In the genomic region with DNA sequence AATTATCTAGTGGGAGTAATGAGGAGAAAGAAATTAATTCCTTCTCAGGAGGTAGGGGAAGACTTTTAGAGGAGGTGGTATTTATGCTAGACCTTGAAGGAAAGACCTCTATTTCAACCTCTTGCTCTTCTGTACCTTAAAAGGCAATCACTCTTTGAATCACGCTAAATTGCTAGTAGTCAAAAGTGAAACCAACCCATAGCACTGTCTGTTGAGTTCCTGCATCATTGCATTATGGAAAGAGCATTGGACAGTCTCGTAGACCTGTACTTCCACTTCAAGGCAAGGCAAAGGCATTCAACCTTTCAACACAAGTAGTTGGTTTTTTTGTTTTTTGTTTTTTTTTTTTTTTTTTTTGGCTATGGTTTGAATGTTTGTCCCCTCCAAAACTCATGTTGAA, we compare ENCODE assay signal across 23 cellular contexts.
DNase-seq lines count a peak whose midpoint lies in the region; TF ChIP-seq lines count a peak whose summit lies in the region.
"Had no signal": no experiment of that assay in that cellular context is flagged by ENCODE, and none has a peak within 500 bp of the region (broad histone marks: within the 10 kb centered on the region; RNA-seq: fewer than 3 reads in every experiment).

No MANE protein-coding gene starts in this region.

- no peak for TF ChIP-seq POLR2A in testis (IDR thresholded peaks at IDR 0.05)

- no peak overlapping the region for H2AFZ ChIP-seq in mammary epithelial cell (ENCODE audit: low read depth, low read length)
- H2AFZ ChIP-seq in MM.1S (ENCODE audit: low read length) = no peak overlapping the region

- peaks cover 1% of the 10 kb centered on the region for H3K27me3 ChIP-seq in mammary epithelial cell (ENCODE audit: insufficient read depth, low read length)
- no peaks in the 10 kb centered on the region for H3K27me3 ChIP-seq in MM.1S (replicated peaks; ENCODE audit: insufficient read depth, low read length)
- no peaks in the 10 kb centered on the region for H3K27me3 ChIP-seq in testis

- H3K79me2 ChIP-seq in mammary epithelial cell (ENCODE audit: insufficient read depth, low read length) (no peaks in the 10 kb centered on the region), MM.1S (ENCODE audit: low read length) (no peaks in the 10 kb centered on the region)

- H3K27ac Mint-ChIP-seq in MCF 10A (ENCODE audit: low read depth, unreplicated experiment) = no peak overlapping the region
- H3K27ac Mint-ChIP-seq in Calu3 (ENCODE audit: unreplicated experiment) = no peak overlapping the region
- H3K27ac Mint-ChIP-seq: CD8-positive, alpha-beta memory T cell; T-cell had no signal

- dilution Hi-C loops in mammary epithelial cell (cut with HindIII; ENCODE audit: low sequenced_read_pairs) = no loop called here

- H3K36me3 ChIP-seq in mammary epithelial cell (ENCODE audit: insufficient read depth, low read length) (no peaks in the 10 kb centered on the region), MM.1S (replicated peaks; ENCODE audit: insufficient read depth, low read length) (no peaks in the 10 kb centered on the region), testis (ENCODE audit: low read depth, missing control alignments) (no peaks in the 10 kb centered on the region)

- H3K27me3 Mint-ChIP-seq in MCF 10A (ENCODE audit: insufficient read depth, unreplicated experiment) (no peaks in the 10 kb centered on the region), Calu3 (ENCODE audit: unreplicated experiment) (no peaks in the 10 kb centered on the region)

- no TSS peak for BruUV-seq in MCF 10A (replicated peaks; lab: Mats Ljungman, UMichigan)
- no TSS peak for BruUV-seq in mammary epithelial cell (replicated peaks; lab: Mats Ljungman, UMichigan)
- BruUV-seq in Calu3 (replicated peaks; lab: Mats Ljungman, UMichigan) = no TSS peak

- TF ChIP-seq CTCF in MCF 10A (IDR thresholded peaks at IDR 0.05; ENCODE audit: unreplicated experiment) = no peak
- no peak for TF ChIP-seq CTCF in mammary epithelial cell (conservative IDR thresholded peaks at IDR 0.05 in 1 of 2, IDR thresholded peaks at IDR 0.05 in 1 of 2; ENCODE audit: extremely low read depth in 1 of 2, insufficient read depth in 1 of 2, low read depth in 1 of 2, low read length in 2 of 2)
- no peak for TF ChIP-seq CTCF in MM.1S (IDR thresholded peaks at IDR 0.05; ENCODE audit: low read length)
- no peak for TF ChIP-seq CTCF in WI38 (IDR thresholded peaks at IDR 0.05; ENCODE audit: low read depth, low read length)
- no peak for TF ChIP-seq CTCF in Calu3 (IDR thresholded peaks at IDR 0.05; ENCODE audit: unreplicated experiment)
- no peak for TF ChIP-seq CTCF in testis (IDR thresholded peaks at IDR 0.05)

- H3K4me2 ChIP-seq in mammary epithelial cell (ENCODE audit: insufficient read depth, low read depth, low read length) (no peak overlapping the region), MM.1S (ENCODE audit: low read depth, low read length) (peak overlapping the region; percentile 0; the same call in 1 of the 2 replicates)
- H3K4me2 ChIP-seq: A549, SK-N-SH had no signal

- H3K9me3 Mint-ChIP-seq in MCF 10A (ENCODE audit: unreplicated experiment) (no peaks in the 10 kb centered on the region), Calu3 (ENCODE audit: low read depth, unreplicated experiment) (no peaks in the 10 kb centered on the region)
- H3K9me3 Mint-ChIP-seq: CD8-positive, alpha-beta memory T cell; T-cell had no signal

- no peak overlapping the region for H3K9ac ChIP-seq in mammary epithelial cell (ENCODE audit: insufficient read depth, low read length)
- no peak overlapping the region for H3K9ac ChIP-seq in MM.1S (ENCODE audit: low read length)
- H3K9ac ChIP-seq: SK-N-SH had no signal

- in situ Hi-C loops in mammary epithelial cell (cut with MboI; ENCODE audit: low sequenced_read_pairs in 2 of 2) = no loop called here

- H3K27ac ChIP-seq in mammary epithelial cell (ENCODE audit: insufficient read depth, low read depth, low read length) (no peak overlapping the region), MM.1S (ENCODE audit: low read length) (no peak overlapping the region), testis (no peak overlapping the region)
- H3K27ac ChIP-seq: A549 had no signal

- H3F3A ChIP-seq in MM.1S (ENCODE audit: insufficient read depth, low read length) = no peaks in the 10 kb centered on the region

- POLR2A ChIA-PET in MCF 10A (lab: Yijun Ruan, JAX) (no interaction called here), HEK293T (lab: Yijun Ruan, JAX) (no interaction called here)

- H3K4me1 ChIP-seq in mammary epithelial cell (ENCODE audit: insufficient read depth, low read length) = no peaks in the 10 kb centered on the region
- H3K4me1 ChIP-seq in MM.1S (ENCODE audit: low read length) = peaks cover 12% of the 10 kb centered on the region
- no peaks in the 10 kb centered on the region for H3K4me1 ChIP-seq in testis
- H3K4me1 ChIP-seq: A549 had no signal

- H3K36me3 Mint-ChIP-seq in MCF 10A (ENCODE audit: insufficient read depth, unreplicated experiment) = no peaks in the 10 kb centered on the region
- H3K36me3 Mint-ChIP-seq in Calu3 (ENCODE audit: insufficient read depth, unreplicated experiment) = no peaks in the 10 kb centered on the region
- H3K36me3 Mint-ChIP-seq: CD8-positive, alpha-beta memory T cell; T-cell had no signal

- peak; percentile 6 for DNase-seq in MCF 10A (ENCODE audit: unreplicated experiment)
- DNase-seq in mammary epithelial cell = no peak
- DNase-seq in MM.1S = peak; percentile 37
- no peak for DNase-seq in HEK293T (ENCODE audit: extremely low spot score)
- no peak for DNase-seq in NCI-H2196 treated with DMSO at 0.1 percent for 48 hours (lab: John Stamatoyannopoulos, UW; ENCODE audit: unreplicated experiment)
- no peak for DNase-seq in Calu3
- DNase-seq in testis = no peak
- DNase-seq: C1 segment of cervical spinal cord; CD8-positive, alpha-beta memory T cell; DMS79 treated with DMSO at 0.1 percent for 48 hours; GDM1; KG1; NCI-H1048; NCI-H1436 treated with DMSO at 0.1 percent for 48 hours; NCI-H2081; NCI-H2171 treated with DMSO at 0.1 percent for 48 hours; NCI-H446 treated with DMSO at 0.1 percent for 48 hours; NCI-H69; SHP77 treated with DMSO at 0.1 percent for 48 hours; SK-N-SH; T-cell had no signal

- H4K20me1 ChIP-seq in mammary epithelial cell (ENCODE audit: insufficient read depth, low read length) (no peaks in the 10 kb centered on the region), MM.1S (ENCODE audit: insufficient read depth, low read length) (no peaks in the 10 kb centered on the region)

- H3K9me3 ChIP-seq in mammary epithelial cell (replicated peaks; ENCODE audit: insufficient read depth, low read length) = no peaks in the 10 kb centered on the region
- H3K9me3 ChIP-seq in MM.1S (replicated peaks; ENCODE audit: insufficient read depth, low read length) = no peaks in the 10 kb centered on the region
- H3K9me3 ChIP-seq in testis = no peaks in the 10 kb centered on the region
- H3K9me3 ChIP-seq: A549, SK-N-SH had no signal

- H3K9me2 ChIP-seq in MM.1S (replicated peaks; ENCODE audit: insufficient read depth, low read length) = no peaks in the 10 kb centered on the region
- H3K9me2 ChIP-seq: SK-N-SH had no signal

- intact Hi-C loops in MCF 10A (cut with micrococcal nuclease) = no loop called here
- intact Hi-C loops in mammary epithelial cell (cut with micrococcal nuclease) = no loop called here
- intact Hi-C loops in Calu3 (cut with micrococcal nuclease; ENCODE audit: unreplicated experiment) = no loop called here
- intact Hi-C loops in testis (cut with DNase I; ENCODE audit: low total_unique reads) = no loop called here

- WGBS in mammary epithelial cell (ENCODE audit: low coverage, missing lambda C conversion rate) = 94% methylated on average over 2 of the region's 2 CpGs
- 85 to 88% methylated on average over 2 of the region's 2 CpGs for WGBS in testis, 2 donors

- H3K4me3 Mint-ChIP-seq in MCF 10A (ENCODE audit: unreplicated experiment) = no peak overlapping the region
- no peak overlapping the region for H3K4me3 Mint-ChIP-seq in Calu3 (ENCODE audit: low read depth, unreplicated experiment)
- H3K4me3 Mint-ChIP-seq: CD8-positive, alpha-beta memory T cell; T-cell had no signal

- CTCF ChIA-PET in MCF 10A (lab: Yijun Ruan, JAX) (no interaction called here), mammary epithelial cell (lab: Charles Lee; ENCODE audit: low non-redundant PET) (no interaction called here), HEK293T (lab: Yijun Ruan, JAX) (no interaction called here), Calu3 (lab: Charles Lee) (interaction anchor here (0.7 kb wide), 1 partner anchor 690 kb away, joined by 7 read pairs; no protein-coding TSS in a partner anchor)

- no peak overlapping the region for H3K4me3 ChIP-seq in mammary epithelial cell (replicated peaks in 1 of 3; ENCODE audit: insufficient read depth in 1 of 3, low read depth in 2 of 3, low read length in 3 of 3)
- H3K4me3 ChIP-seq in MM.1S (ENCODE audit: low read length) = no peak overlapping the region
- H3K4me3 ChIP-seq in WI38 (ENCODE audit: low read depth, low read length) = peak overlapping the region; percentile 15; the same call in 1 of the 2 replicates
- no peak overlapping the region for H3K4me3 ChIP-seq in testis
- H3K4me3 ChIP-seq: A549 had no signal

- H3K4me1 Mint-ChIP-seq in MCF 10A (ENCODE audit: insufficient read depth, unreplicated experiment) = no peaks in the 10 kb centered on the region
- H3K4me1 Mint-ChIP-seq in Calu3 (ENCODE audit: low read depth, unreplicated experiment) = no peaks in the 10 kb centered on the region

TF ChIP-seq in HEK293T, 16 proteins besides CTCF, POLR2A, EP300 and RAD21 (continues in another document):
- no peak for TF ChIP-seq TARDBP (IDR thresholded peaks at IDR 0.05)
- no peak for TF ChIP-seq HDGF (IDR thresholded peaks at IDR 0.05; ENCODE audit: borderline replicate concordance)
- TF ChIP-seq NFRKB (IDR thresholded peaks at IDR 0.05) = no peak
- TF ChIP-seq PKNOX1 (IDR thresholded peaks at IDR 0.05) = no peak
- TF ChIP-seq ELF4 (IDR thresholded peaks at IDR 0.05) = no peak
- TF ChIP-seq FOXA1 (IDR thresholded peaks at IDR 0.05) = no peak
- no peak for TF ChIP-seq L3MBTL2 (conservative IDR thresholded peaks at IDR 0.05)
- no peak for TF ChIP-seq ZNF384 (IDR thresholded peaks at IDR 0.05)
- TF ChIP-seq SP1 (IDR thresholded peaks at IDR 0.05) = no peak
- TF ChIP-seq SUZ12 (IDR thresholded peaks at IDR 0.05) = no peak
- TF ChIP-seq BHLHE40 (IDR thresholded peaks at IDR 0.05; ENCODE audit: borderline replicate concordance) = no peak
- no peak for TF ChIP-seq LEF1 (IDR thresholded peaks at IDR 0.05; ENCODE audit: borderline replicate concordance)
- no peak for TF ChIP-seq FOXM1 (IDR thresholded peaks at IDR 0.05; ENCODE audit: borderline replicate concordance)
- TF ChIP-seq CTBP1 (IDR thresholded peaks at IDR 0.05; ENCODE audit: borderline replicate concordance) = no peak

Comparison
In these comparisons a context has a peak if more than half of its experiments do, and no peak if none do; other contexts are left out.
1. DNase-seq: peak in MCF 10A (single experiment) and MM.1S (single experiment); none in mammary epithelial cell (single experiment), HEK293T (single experiment), NCI-H2196 treated with DMSO at 0.1 percent for 48 hours (single experiment), Calu3 (single experiment) and testis (single experiment).